Comparison of ENCODE assay signal across 15 cellular contexts in the genomic region with DNA sequence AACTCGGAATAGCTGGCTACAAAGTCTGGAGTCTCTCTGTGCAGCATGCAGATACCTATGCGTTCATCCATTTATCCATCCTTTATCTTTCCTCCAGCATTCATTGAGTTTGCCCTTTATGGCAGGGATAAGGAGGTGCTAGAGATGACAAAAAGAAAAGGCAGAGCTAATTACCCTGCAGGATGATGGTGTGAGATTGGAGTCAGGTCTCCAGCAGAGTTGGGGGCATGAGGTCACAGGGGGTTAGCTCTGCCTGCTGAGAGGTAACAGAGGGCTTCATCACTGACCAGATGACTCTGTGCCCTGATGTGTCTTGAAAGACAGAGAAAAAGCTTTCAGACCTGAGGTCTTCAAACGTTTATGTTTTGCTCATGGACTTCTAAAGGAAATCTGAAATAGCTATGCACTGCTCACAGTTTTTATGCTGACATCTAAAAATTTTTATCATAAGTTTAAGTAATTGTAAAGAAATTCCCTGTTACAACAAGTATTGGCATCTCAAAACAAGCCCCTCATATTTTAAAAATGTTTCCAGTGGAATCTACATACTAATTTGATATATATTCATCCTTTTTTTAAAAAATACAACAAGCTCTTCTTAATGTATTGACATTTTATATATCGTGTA.
"Had no signal": no experiment of that assay in that cellular context is flagged by ENCODE, and none has a peak within 500 bp of the region (broad histone marks: within the 10 kb centered on the region; RNA-seq: fewer than 3 reads in every experiment).

No MANE protein-coding gene starts in this region.

- H3K4me1 ChIP-seq: stomach, transverse colon had no signal

- H3K27me3 ChIP-seq: heart left ventricle, right atrium auricular region, stomach, transverse colon had no signal

- H3K4me3 ChIP-seq: heart left ventricle, right atrium auricular region, stomach, thoracic aorta, transverse colon had no signal

- H3K9me3 ChIP-seq: heart left ventricle, right atrium auricular region, stomach, thoracic aorta, transverse colon had no signal

- DNase-seq: foreskin melanocyte; heart left ventricle; hippocampal formation; kidney glomerular epithelial cell; naive thymus-derived CD4-positive, alpha-beta T cell; nephron progenitor cell; small intestine; stimulated activated CD4-positive, alpha-beta T cell treated with anti-CD3 and anti-CD28 coated beads, Interleukin-12 subunit alpha, Interleukin-12 subunit beta, amount 100 ng/mL, for 4 hours; stimulated activated naive CD4-positive, alpha-beta T cell; stomach; substantia nigra; transverse colon had no signal

- FAIRE-seq: islet of Langerhans, small intestine had no signal

- H3K36me3 ChIP-seq: heart left ventricle, right atrium auricular region, stomach, thoracic aorta, transverse colon had no signal

- H3K27ac ChIP-seq: heart left ventricle, right atrium auricular region, stomach, thoracic aorta, transverse colon had no signal

- ATAC-seq: heart left ventricle; naive thymus-derived CD4-positive, alpha-beta T cell had no signal
